2 cellular contexts compared by ENCODE assay signal in genomic region chr19:14476307-14476662, GRCh38.
TF ChIP-seq lines count a peak whose summit lies in the region.

No MANE protein-coding gene starts in this region.

TF ChIP-seq in IMR-90, 13 proteins besides CTCF, POLR2A, EP300 and RAD21:
- TF ChIP-seq BHLHE40 (IDR thresholded peaks at IDR 0.05; ENCODE audit: low read depth, low read length), result no peak
- no peak for TF ChIP-seq MAZ (IDR thresholded peaks at IDR 0.05; ENCODE audit: borderline replicate concordance, low read depth, low read length)
- TF ChIP-seq USF2 (IDR thresholded peaks at IDR 0.05; ENCODE audit: low read depth, low read length), result no peak
- no peak for TF ChIP-seq ELK1 (IDR thresholded peaks at IDR 0.05; ENCODE audit: borderline replicate concordance, low read depth, low read length)
- no peak for TF ChIP-seq FOS (IDR thresholded peaks at IDR 0.05; ENCODE audit: low read depth, low read length)
- no peak for TF ChIP-seq CEBPB (IDR thresholded peaks at IDR 0.05; ENCODE audit: low read depth, low read length)
- TF ChIP-seq RCOR1 (IDR thresholded peaks at IDR 0.05; ENCODE audit: insufficient replicate concordance, low read length), result no peak
- TF ChIP-seq MXI1 (IDR thresholded peaks at IDR 0.05; ENCODE audit: borderline replicate concordance, low read depth, low read length), result no peak
- TF ChIP-seq CHD1 (IDR thresholded peaks at IDR 0.05; ENCODE audit: low read depth, low read length), result no peak
- no peak for TF ChIP-seq MAFK (IDR thresholded peaks at IDR 0.05; ENCODE audit: low read depth, low read length)
- no peak for TF ChIP-seq NFE2L2 (IDR thresholded peaks at IDR 0.05; ENCODE audit: low read depth, low read length)
TF ChIP-seq in IMR-90: peak in this region for 0.

TF ChIP-seq in H1, 55 proteins besides CTCF, POLR2A, EP300 and RAD21:
- TF ChIP-seq SIN3A (conservative IDR thresholded peaks at IDR 0.05 in 1 of 2, IDR thresholded peaks at IDR 0.05 in 1 of 2; ENCODE audit: low read depth in 1 of 2, low read length in 2 of 2), result no peak
- TF ChIP-seq GABPA (IDR thresholded peaks at IDR 0.05; ENCODE audit: borderline replicate concordance, insufficient read depth, low read length), result no peak
- TF ChIP-seq TAF7 (optimal IDR thresholded peaks at IDR 0.05; ENCODE audit: borderline replicate concordance, low read depth, low read length), result no peak
- TF ChIP-seq RNF2 (IDR thresholded peaks at IDR 0.05; ENCODE audit: borderline replicate concordance, low read depth, low read length, missing control alignments, poor library complexity, severe bottlenecking), result no peak
- TF ChIP-seq ZNF274 (IDR thresholded peaks at IDR 0.05; ENCODE audit: borderline replicate concordance, extremely low read depth, low read length), result no peak
- TF ChIP-seq RXRA (IDR thresholded peaks at IDR 0.05; ENCODE audit: insufficient read depth, low read depth, low read length), result no peak
- no peak for TF ChIP-seq ATF3 (IDR thresholded peaks at IDR 0.05; ENCODE audit: insufficient read depth, low read depth, low read length)
- no peak for TF ChIP-seq E2F6 (IDR thresholded peaks at IDR 0.05)
- TF ChIP-seq TEAD4 (IDR thresholded peaks at IDR 0.05; ENCODE audit: low read depth, low read length), result no peak
- TF ChIP-seq KDM4A (IDR thresholded peaks at IDR 0.05; ENCODE audit: low read depth, low read length, severe bottlenecking), result no peak
- no peak for TF ChIP-seq CTBP2 (IDR thresholded peaks at IDR 0.05; ENCODE audit: borderline replicate concordance, insufficient read depth, insufficient read length, low read length)
- TF ChIP-seq CHD7 (IDR thresholded peaks at IDR 0.05; ENCODE audit: insufficient replicate concordance, low read length), result no peak
- TF ChIP-seq POU5F1 (IDR thresholded peaks at IDR 0.05; ENCODE audit: low read depth, low read length), result no peak
- no peak for TF ChIP-seq USF2 (IDR thresholded peaks at IDR 0.05; ENCODE audit: low read length)
- TF ChIP-seq CHD2 (IDR thresholded peaks at IDR 0.05; ENCODE audit: low read length), result no peak
TF ChIP-seq in H1: peak in this region for 0.
